In genomic region chr7:131238260-131238940, GRCh38 we compare ENCODE assay signal across 11 cellular contexts.
DNase-seq lines count a peak whose midpoint lies in the region; ATAC-seq, FAIRE-seq and TF ChIP-seq lines count a peak whose summit lies in the region.
"Had no signal": no experiment of that assay in that cellular context is flagged by ENCODE, and none has a peak within 500 bp of the region (broad histone marks: within the 10 kb centered on the region; RNA-seq: fewer than 3 reads in every experiment).

No MANE protein-coding gene starts in this region.

- intact Hi-C loops in natural killer cell (cut with micrococcal nuclease) = loop anchor here (1.0 to 5.0 kb wide), 4 partner anchors 50 to 326 kb away; partner anchors contain the start of gene MKLN1

- ATAC-seq in natural killer cell = peak; percentile 62 to 81 (median 66)
- no peak for ATAC-seq in HG02798 (IDR thresholded peaks at IDR 0.05; ENCODE audit: poor library complexity, unreplicated experiment)

- no peak for TF ChIP-seq CTCF in natural killer cell (IDR thresholded peaks at IDR 0.05)

- no peaks in the 10 kb centered on the region for H3K27me3 Mint-ChIP-seq in natural killer cell (ENCODE audit: low read depth in 2 of 2)

- H3K9me3 Mint-ChIP-seq in natural killer cell = peaks cover 0 to 3% of the 10 kb centered on the region in 2 donors

- H3K27ac Mint-ChIP-seq in natural killer cell = peak overlapping the region; percentile 91 to 97

- no peaks in the 10 kb centered on the region for H3K36me3 Mint-ChIP-seq in natural killer cell

- peak overlapping the region; percentile 51 for H3K4me3 Mint-ChIP-seq in natural killer cell

- peaks cover 43 to 46% of the 10 kb centered on the region in 2 donors for H3K4me1 Mint-ChIP-seq in natural killer cell

- DNase-seq in EH (ENCODE audit: low read depth) = peak; percentile 86
- peak; percentile 49 for DNase-seq in OCI-M1 (lab: John Stamatoyannopoulos, UW)
- DNase-seq in dermis blood vessel endothelial cell = peak; percentile 76
- DNase-seq in natural killer cell = no peak
- no peak for DNase-seq in activated T-cell treated with anti-CD3 and anti-CD28 coated beads, Interleukin-2, amount 50 U/mL, for 48 hours
- no peak for DNase-seq in GM12891 (ENCODE audit: insufficient read length, low spot score)
- DNase-seq in NCI-H2227 (lab: John Stamatoyannopoulos, UW; ENCODE audit: unreplicated experiment) = no peak
- DNase-seq: activated effector memory CD4-positive, alpha-beta T cell treated with Interleukin-2 at 50 U/mL for 16 hours; esophagus squamous epithelium; NCI-H2107 had no signal

- FAIRE-seq in GM12891 (lab: Jason Lieb, UNC) = no peak

- no peak for TF ChIP-seq POLR2A in GM12891 (IDR thresholded peaks at IDR 0.05; ENCODE audit: low read depth, low read length)

TF ChIP-seq in GM12891, 5 proteins besides CTCF, POLR2A, EP300 and RAD21:
- TF ChIP-seq TAF1 (IDR thresholded peaks at IDR 0.05; ENCODE audit: low read depth, low read length) (no peak), SPI1 (IDR thresholded peaks at IDR 0.05; ENCODE audit: low read depth, low read length) (no peak), PAX5 (IDR thresholded peaks at IDR 0.05; ENCODE audit: insufficient read depth, low read length, severe bottlenecking) (no peak), POU2F2 (IDR thresholded peaks at IDR 0.05; ENCODE audit: low read depth, low read length) (no peak), POLR2AphosphoS5 (IDR thresholded peaks at IDR 0.05; ENCODE audit: low read depth, low read length) (no peak)

Comparison
In these comparisons a context has a peak if more than half of its experiments do, and no peak if none do; other contexts are left out.
1. DNase-seq: peak in EH (single experiment), OCI-M1 (single experiment) and dermis blood vessel endothelial cell (single experiment); none in natural killer cell (single experiment), activated T-cell treated with anti-CD3 and anti-CD28 coated beads, Interleukin-2, amount 50 U/mL, for 48 hours (0 of 2), GM12891 (single experiment) and NCI-H2227 (single experiment).